In the genomic region with DNA sequence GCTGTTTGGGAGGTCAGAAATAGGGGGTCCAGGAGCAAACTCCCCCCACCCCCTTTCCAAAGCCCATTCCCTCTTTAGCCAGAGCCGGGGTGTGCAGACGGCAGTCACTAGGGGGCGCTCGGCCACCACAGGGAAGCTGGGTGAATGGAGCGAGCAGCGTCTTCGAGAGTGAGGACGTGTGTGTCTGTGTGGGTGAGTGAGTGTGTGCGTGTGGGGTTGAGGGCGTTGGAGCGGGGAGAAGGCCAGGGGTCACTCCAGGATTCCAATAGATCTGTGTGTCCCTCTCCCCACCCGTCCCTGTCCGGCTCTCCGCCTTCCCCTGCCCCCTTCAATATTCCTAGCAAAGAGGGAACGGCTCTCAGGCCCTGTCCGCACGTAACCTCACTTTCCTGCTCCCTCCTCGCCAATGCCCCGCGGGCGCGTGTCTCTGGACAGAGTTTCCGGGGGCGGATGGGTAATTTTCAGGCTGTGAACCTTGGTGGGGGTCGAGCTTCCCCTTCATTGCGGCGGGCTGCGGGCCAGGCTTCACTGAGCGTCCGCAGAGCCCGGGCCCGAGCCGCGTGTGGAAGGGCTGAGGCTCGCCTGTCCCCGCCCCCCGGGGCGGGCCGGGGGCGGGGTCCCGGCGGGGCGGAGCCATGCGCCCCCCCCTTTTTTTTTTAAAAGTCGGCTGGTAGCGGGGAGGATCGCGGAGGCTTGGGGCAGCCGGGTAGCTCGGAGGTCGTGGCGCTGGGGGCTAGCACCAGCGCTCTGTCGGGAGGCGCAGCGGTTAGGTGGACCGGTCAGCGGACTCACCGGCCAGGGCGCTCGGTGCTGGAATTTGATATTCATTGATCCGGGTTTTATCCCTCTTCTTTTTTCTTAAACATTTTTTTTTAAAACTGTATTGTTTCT, we compare ENCODE assay signal across 8 cellular contexts. TPM values are rescaled to one million over a fixed set of nuclear protein-coding genes. Genes with fewer than 3 reads are reported as not detected.
A peak's percentile ranks its signal among the peaks of the same experiment; 100 is the strongest.
DNase-seq lines count a peak whose midpoint lies in the region; ATAC-seq lines count a peak whose summit lies in the region.

A gene (plus strand): TSS at position 686 of the 891 bp plus-strand sequence.

- H3K36me3 ChIP-seq in endocrine pancreas (ENCODE audit: control insufficient read depth, insufficient read depth, low read length) (peaks cover 3% of the 10 kb centered on the region), mesodermal cell (ENCODE audit: control insufficient read depth, insufficient read depth, low read length) (no peaks in the 10 kb centered on the region)

- CTCF ChIA-PET in activated CD8-positive, alpha-beta memory T cell treated with anti-CD3 and anti-CD28 coated beads, Interleukin-2, amount 10 ng/mL, durations not matched to agents 7 days and 5 days (lab: Charles Lee) = interaction anchor here (0.6 to 4.5 kb wide), 52 partner anchors 9 to 477 kb away, joined by 3 to 100 read pairs (median 4); a partner anchor contains a TSS

- peaks cover 30% of the 10 kb centered on the region for H3K4me1 Mint-ChIP-seq in activated CD8-positive, alpha-beta memory T cell treated with anti-CD3 and anti-CD28 coated beads, Interleukin-2, amount 10 ng/mL, durations not matched to agents 7 days and 5 days

- no peaks in the 10 kb centered on the region for H3K9me3 Mint-ChIP-seq in activated CD8-positive, alpha-beta memory T cell treated with anti-CD3 and anti-CD28 coated beads, Interleukin-2, amount 10 ng/mL, durations not matched to agents 7 days and 5 days (ENCODE audit: low read depth)

- peak within 1 kb of the TSS; percentile 84 for H3K27ac Mint-ChIP-seq in activated CD8-positive, alpha-beta memory T cell treated with anti-CD3 and anti-CD28 coated beads, Interleukin-2, amount 10 ng/mL, durations not matched to agents 7 days and 5 days

- H3K27ac ChIP-seq in mesodermal cell (ENCODE audit: low read depth, low read length, severe bottlenecking) = peak within 1 kb of the TSS; percentile 70

- H3K9me3 ChIP-seq in endocrine pancreas (ENCODE audit: control insufficient read depth, low read length) (no peaks in the 10 kb centered on the region), mesodermal cell (ENCODE audit: control insufficient read depth, low read length) (no peaks in the 10 kb centered on the region)

- peak; percentile 24 for ATAC-seq in GM19468 (IDR thresholded peaks at IDR 0.05; ENCODE audit: extremely low read depth, unreplicated experiment)
- peak; percentile 70 for ATAC-seq in activated CD8-positive, alpha-beta memory T cell treated with anti-CD3 and anti-CD28 coated beads, Interleukin-2, amount 10 ng/mL, durations not matched to agents 7 days and 5 days

- H3K27me3 Mint-ChIP-seq in activated CD8-positive, alpha-beta memory T cell treated with anti-CD3 and anti-CD28 coated beads, Interleukin-2, amount 10 ng/mL, durations not matched to agents 7 days and 5 days = peaks cover 6% of the 10 kb centered on the region

- peak within 1 kb of the TSS; percentile 94 for H3K4me3 Mint-ChIP-seq in activated CD8-positive, alpha-beta memory T cell treated with anti-CD3 and anti-CD28 coated beads, Interleukin-2, amount 10 ng/mL, durations not matched to agents 7 days and 5 days

- H3K9ac ChIP-seq in endocrine pancreas (ENCODE audit: control insufficient read depth, insufficient read depth, low read length) = peak within 1 kb of the TSS; percentile 92

- DNase-seq in COLO829 (ENCODE audit: low spot score) (peak; percentile 95), HT1080 (ENCODE audit: low read depth) (peak; percentile 85), NOMO-1 treated with DMSO at 0.1 percent for 48 hours (lab: John Stamatoyannopoulos, UW; ENCODE audit: unreplicated experiment) (peak; percentile 84)
- peak; percentile 92 for DNase-seq in activated CD8-positive, alpha-beta memory T cell treated with anti-CD3 and anti-CD28 coated beads, Interleukin-2, amount 10 ng/mL, durations not matched to agents 7 days and 5 days
- DNase-seq in stimulated activated CD8-positive, alpha-beta memory T cell treated with anti-CD3 and anti-CD28 coated beads, Interleukin-15, amount 100 ng/mL, for 48 hours (ENCODE audit: low read depth in 2 of 2) = peak; percentile 69 to 76

- H3K27me3 ChIP-seq in endocrine pancreas (ENCODE audit: control insufficient read depth, insufficient read depth, low read length) = no peaks in the 10 kb centered on the region

- peaks cover 3% of the 10 kb centered on the region for H3K36me3 Mint-ChIP-seq in activated CD8-positive, alpha-beta memory T cell treated with anti-CD3 and anti-CD28 coated beads, Interleukin-2, amount 10 ng/mL, durations not matched to agents 7 days and 5 days

- 0 to 1% methylated on average over 28 to 34 of the region's 62 CpGs for WGBS in mesodermal cell (ENCODE audit: insufficient coverage in 2 of 2), 2 experiments

- H3K4me1 ChIP-seq in endocrine pancreas (ENCODE audit: control insufficient read depth, insufficient read depth, low read length) (no peaks in the 10 kb centered on the region), mesodermal cell (ENCODE audit: control insufficient read depth, insufficient read depth, low read length, poor library complexity, severe bottlenecking) (peaks cover 21% of the 10 kb centered on the region)

- H3K4me3 ChIP-seq in endocrine pancreas (ENCODE audit: control insufficient read depth, insufficient read depth, low read length) = peak within 1 kb of the TSS; percentile 72
- H3K4me3 ChIP-seq in mesodermal cell (ENCODE audit: extremely low read depth, insufficient read depth, low read length, poor library complexity, severe bottlenecking) = peak within 1 kb of the TSS; percentile 96

RNA-seq across cellular contexts. Expression of the gene that starts here (rescaled TPM):
- total RNA-seq in HT1080 (2014; rRNA removed; shearing (Covaris generic)) = 40.2 and 64.5 TPM in 2 replicates
- 158 and 183 TPM in 2 replicates for polyA plus RNA-seq in HT1080 (2015; cell fraction: cytosol; rRNA removed)
- polyA plus RNA-seq in HT1080 (2015; cell fraction: nucleus; rRNA removed) = 895 and 1,011 TPM in 2 replicates
- 10 to 100 TPM; 27.8 to 29.0 TPM for total RNA-seq in activated CD8-positive, alpha-beta memory T cell treated with anti-CD3 and anti-CD28 coated beads, Interleukin-2, amount 10 ng/mL, durations not matched to agents 7 days and 5 days
- 43.2 TPM for polyA plus RNA-seq in mesodermal cell (2013, experiment 1 of 2)
- polyA plus RNA-seq in mesodermal cell (2013, experiment 2 of 2) = 48.8 TPM

Comparison
In these comparisons a context has a peak if more than half of its experiments do, and no peak if none do; other contexts are left out.
1. Peak in every context shown above with its lines: DNase-seq, ATAC-seq, H3K4me3 ChIP-seq and H3K27ac ChIP-seq.